ENCODE assay signal across 20 cellular contexts in genomic region chr16:86590501-86591144, GRCh38. TPM values are rescaled to one million over a fixed set of nuclear protein-coding genes. Genes with fewer than 3 reads are reported as not detected.
DNase-seq lines count a peak whose midpoint lies in the region; ATAC-seq and TF ChIP-seq lines count a peak whose summit lies in the region.
"Had no signal": no experiment of that assay in that cellular context is flagged by ENCODE, and none has a peak within 500 bp of the region (broad histone marks: within the 10 kb centered on the region; RNA-seq: fewer than 3 reads in every experiment).

No MANE protein-coding gene starts in this region.

- no peak for TF ChIP-seq POLR2A in breast epithelium (IDR thresholded peaks at IDR 0.05)

- no peaks in the 10 kb centered on the region for H3K27me3 Mint-ChIP-seq in MCF 10A (ENCODE audit: insufficient read depth, unreplicated experiment)

- peaks cover 0 to 45% of the 10 kb centered on the region in 2 donors for H3K27me3 ChIP-seq in breast epithelium

- POLR2A ChIA-PET in MCF 10A (lab: Yijun Ruan, JAX) = interaction anchor here (1.1 to 1.5 kb wide), 2 partner anchors 14 to 74 kb away, joined by 4 to 5 read pairs; no protein-coding TSS in a partner anchor

- H3K4me3 ChIP-seq in breast epithelium (no peak overlapping the region), fibroblast of the aortic adventitia (ENCODE audit: low read depth, low read length) (no peak overlapping the region)
- H3K4me3 ChIP-seq: colonic mucosa, spleen, tibial nerve had no signal

- peak; percentile 75 for DNase-seq in MCF 10A (ENCODE audit: unreplicated experiment)
- no peak for DNase-seq in breast epithelium (ENCODE audit: low spot score in 2 of 2)
- DNase-seq in amniotic epithelial cell (ENCODE audit: low read depth) = peak; percentile 82
- DNase-seq in fibroblast of the aortic adventitia (ENCODE audit: low read depth) = peak; percentile 98
- DNase-seq in globus pallidus (ENCODE audit: low spot score) = no peak
- DNase-seq: 8988T; activated naive CD4-positive, alpha-beta T cell treated with anti-CD3 and anti-CD28 coated beads, Interleukin-2, amount 10 ng/mL, durations not matched to agents 7 days and 5 days; colonic mucosa; DMS79 treated with DMSO at 0.1 percent for 48 hours; H9; NCI-H1092 treated with DMSO at 0.1 percent for 48 hours; NCI-H510A treated with DMSO at 0.1 percent for 48 hours; spleen; T-helper 9 cell had no signal

- H3K9me3 Mint-ChIP-seq in MCF 10A (ENCODE audit: unreplicated experiment) = peaks cover 8% of the 10 kb centered on the region
- H3K9me3 Mint-ChIP-seq: activated naive CD4-positive, alpha-beta T cell treated with anti-CD3 and anti-CD28 coated beads, Interleukin-2, amount 10 ng/mL, durations not matched to agents 7 days and 5 days; H9; natural killer cell treated with Interleukin-12 subunit alpha and Interleukin-12 subunit beta and Interleukin-15 and Interleukin-18, amount 100 ng/mL, for 72 hours had no signal

- BruUV-seq in MCF 10A (replicated peaks; lab: Mats Ljungman, UMichigan) = no TSS peak

- intact Hi-C loops in MCF 10A (cut with micrococcal nuclease) (loop anchor here (2.0 to 5.0 kb wide), 2 partner anchors 14 to 172 kb away; no protein-coding TSS in a partner anchor), breast epithelium (cut with DNase I; ENCODE audit: low total_unique reads) (no loop called here)

- no peak overlapping the region for H3K27ac ChIP-seq in breast epithelium
- H3K27ac ChIP-seq: colonic mucosa, spleen, tibial nerve had no signal

- peak overlapping the region; percentile 47 for H3K27ac Mint-ChIP-seq in MCF 10A (ENCODE audit: low read depth, unreplicated experiment)
- H3K27ac Mint-ChIP-seq: activated naive CD4-positive, alpha-beta T cell treated with anti-CD3 and anti-CD28 coated beads, Interleukin-2, amount 10 ng/mL, durations not matched to agents 7 days and 5 days; H9; natural killer cell treated with Interleukin-12 subunit alpha and Interleukin-12 subunit beta and Interleukin-15 and Interleukin-18, amount 100 ng/mL, for 72 hours had no signal

- H3K36me3 ChIP-seq in breast epithelium = no peaks in the 10 kb centered on the region
- H3K36me3 ChIP-seq: colonic mucosa, spleen, tibial nerve had no signal

- H3K9me3 ChIP-seq in breast epithelium = no peaks in the 10 kb centered on the region
- H3K9me3 ChIP-seq: colonic mucosa, spleen, tibial nerve had no signal

- TF ChIP-seq CTCF in MCF 10A (IDR thresholded peaks at IDR 0.05; ENCODE audit: unreplicated experiment) (no peak), breast epithelium (IDR thresholded peaks at IDR 0.05) (no peak), fibroblast of the aortic adventitia (IDR thresholded peaks at IDR 0.05; ENCODE audit: insufficient read depth, low read length) (no peak)

- ATAC-seq in GM21825 (IDR thresholded peaks at IDR 0.05; ENCODE audit: unreplicated experiment) (no peak), HG03457 (IDR thresholded peaks at IDR 0.05; ENCODE audit: unreplicated experiment) (no peak), GM21423 (IDR thresholded peaks at IDR 0.05; ENCODE audit: unreplicated experiment) (no peak)
- ATAC-seq: natural killer cell treated with Interleukin-12 subunit alpha and Interleukin-12 subunit beta and Interleukin-15 and Interleukin-18, amount 100 ng/mL, for 72 hours had no signal

- no peak overlapping the region for H3K4me3 Mint-ChIP-seq in MCF 10A (ENCODE audit: unreplicated experiment)
- H3K4me3 Mint-ChIP-seq: activated naive CD4-positive, alpha-beta T cell treated with anti-CD3 and anti-CD28 coated beads, Interleukin-2, amount 10 ng/mL, durations not matched to agents 7 days and 5 days; H9; natural killer cell treated with Interleukin-12 subunit alpha and Interleukin-12 subunit beta and Interleukin-15 and Interleukin-18, amount 100 ng/mL, for 72 hours had no signal

- no peaks in the 10 kb centered on the region for H3K36me3 Mint-ChIP-seq in MCF 10A (ENCODE audit: insufficient read depth, unreplicated experiment)
- H3K36me3 Mint-ChIP-seq: activated naive CD4-positive, alpha-beta T cell treated with anti-CD3 and anti-CD28 coated beads, Interleukin-2, amount 10 ng/mL, durations not matched to agents 7 days and 5 days; natural killer cell treated with Interleukin-12 subunit alpha and Interleukin-12 subunit beta and Interleukin-15 and Interleukin-18, amount 100 ng/mL, for 72 hours had no signal

- CTCF ChIA-PET in MCF 10A (lab: Yijun Ruan, JAX) = interaction anchor here (0.8 to 1.1 kb wide), 3 partner anchors 14 to 21 kb away, joined by 3 to 4 read pairs (median 3); no protein-coding TSS in a partner anchor

- peaks cover 3% of the 10 kb centered on the region for H3K4me1 Mint-ChIP-seq in MCF 10A (ENCODE audit: insufficient read depth, unreplicated experiment)

- H3K4me1 ChIP-seq in breast epithelium = no peaks in the 10 kb centered on the region
- H3K4me1 ChIP-seq: colonic mucosa, spleen had no signal

RNA-seq across cellular contexts. Expression of gene FOXL1, which starts 12.3 kb away (rescaled TPM):
- total RNA-seq in MCF 10A (2022) (4.7 and 4.9 TPM in 2 replicates), breast epithelium (1 to 10 TPM in 1 of 3 donors, under 1 TPM in 2; 0.16 to 1.5 (median 0.98) TPM), fibroblast of the aortic adventitia (ENCODE audit: low replicate concordance) (0.90 and 5.8 TPM in 2 replicates)
- total RNA-seq: activated CD8-positive, alpha-beta memory T cell treated with anti-CD3 and anti-CD28 coated beads for 36 hours; natural killer cell treated with Interleukin-12 subunit alpha and Interleukin-12 subunit beta and Interleukin-15 and Interleukin-18, amount 100 ng/mL, for 72 hours; spleen had no signal

RNA-seq across cellular contexts. Expression of gene FOXC2, which starts 24.0 kb away (rescaled TPM):
- 16.8 and 22.5 TPM in 2 replicates for total RNA-seq in MCF 10A (2022)
- total RNA-seq in breast epithelium = under 1 TPM; 0.15 to 0.98 (median 0.32) TPM
- 5.2 TPM in 1 of 2 replicates, not detected in the other for total RNA-seq in fibroblast of the aortic adventitia (ENCODE audit: low replicate concordance)
- total RNA-seq: activated CD8-positive, alpha-beta memory T cell treated with anti-CD3 and anti-CD28 coated beads for 36 hours; H9; natural killer cell treated with Interleukin-12 subunit alpha and Interleukin-12 subunit beta and Interleukin-15 and Interleukin-18, amount 100 ng/mL, for 72 hours; spleen had no signal

RNA-seq across cellular contexts. Expression of gene MTHFSD, which starts 35.6 kb away (rescaled TPM):
- total RNA-seq in MCF 10A (2022) = 30.7 and 39.1 TPM in 2 replicates
- 10 to 100 TPM; 15.8 to 30.2 (median 27.7) TPM for total RNA-seq in breast epithelium
- 5.7 and 15.9 TPM in 2 replicates for total RNA-seq in fibroblast of the aortic adventitia (ENCODE audit: low replicate concordance)

Comparison
In these comparisons a context has a peak if more than half of its experiments do, and no peak if none do; other contexts are left out.
1. DNase-seq: peak in MCF 10A (single experiment), amniotic epithelial cell (single experiment) and fibroblast of the aortic adventitia (single experiment); none in breast epithelium (0 of 2) and globus pallidus (single experiment).